Comparison of ENCODE assay signal across 13 cellular contexts in genomic region chr13:113881614-113882265, GRCh38. TPM values are rescaled to one million over a fixed set of nuclear protein-coding genes. Genes with fewer than 3 reads are reported as not detected.
A peak's percentile ranks its signal among the peaks of the same experiment; 100 is the strongest.
DNase-seq lines count a peak whose midpoint lies in the region; ATAC-seq lines count a peak whose summit lies in the region.
"Had no signal": no experiment of that assay in that cellular context is flagged by ENCODE, and none has a peak within 500 bp of the region (broad histone marks: within the 10 kb centered on the region; RNA-seq: fewer than 3 reads in every experiment).

No MANE protein-coding gene starts in this region.

- ATAC-seq in HG03432 (IDR thresholded peaks at IDR 0.05; ENCODE audit: unreplicated experiment) (peak; percentile 35), GM21825 (IDR thresholded peaks at IDR 0.05; ENCODE audit: unreplicated experiment) (no peak)
- ATAC-seq in stimulated activated effector memory CD8-positive, alpha-beta T cell treated with anti-CD3 and anti-CD28 coated beads, Interleukin-12 subunit alpha, Interleukin-12 subunit beta, amount 100 ng/mL, for 72 hours = no peak
- ATAC-seq: K562 had no signal

- peaks cover 12% of the 10 kb centered on the region for H3K36me3 Mint-ChIP-seq in stimulated activated effector memory CD8-positive, alpha-beta T cell treated with anti-CD3 and anti-CD28 coated beads, Interleukin-12 subunit alpha, Interleukin-12 subunit beta, amount 100 ng/mL, for 72 hours

- peak overlapping the region; percentile 52 for H3K27ac Mint-ChIP-seq in stimulated activated effector memory CD8-positive, alpha-beta T cell treated with anti-CD3 and anti-CD28 coated beads, Interleukin-12 subunit alpha, Interleukin-12 subunit beta, amount 100 ng/mL, for 72 hours
- H3K27ac Mint-ChIP-seq: dendritic cell treated with granulocyte-macrophage colony-stimulating factor and Interleukin-4, amounts not matched to agents 40 ng/mL and 50 ng/mL, for 4 days had no signal

- no peak overlapping the region for H3K4me3 Mint-ChIP-seq in stimulated activated effector memory CD8-positive, alpha-beta T cell treated with anti-CD3 and anti-CD28 coated beads, Interleukin-12 subunit alpha, Interleukin-12 subunit beta, amount 100 ng/mL, for 72 hours
- H3K4me3 Mint-ChIP-seq: activated T-cell treated with anti-CD3 and anti-CD28 coated beads, Interleukin-2, amount 50 U/mL, for 4 hours; dendritic cell treated with granulocyte-macrophage colony-stimulating factor and Interleukin-4, amounts not matched to agents 40 ng/mL and 50 ng/mL, for 4 days had no signal

- peaks cover 21% of the 10 kb centered on the region for H3K4me1 Mint-ChIP-seq in stimulated activated effector memory CD8-positive, alpha-beta T cell treated with anti-CD3 and anti-CD28 coated beads, Interleukin-12 subunit alpha, Interleukin-12 subunit beta, amount 100 ng/mL, for 72 hours

- DNase-seq in amniotic epithelial cell (ENCODE audit: low read depth) = peak; percentile 45
- peak; percentile 41 for DNase-seq in islet precursor cell
- peak in 1 of 2 donors; percentile 38 for DNase-seq in stimulated activated effector memory CD8-positive, alpha-beta T cell treated with anti-CD3 and anti-CD28 coated beads, Interleukin-12 subunit alpha, Interleukin-12 subunit beta, amount 100 ng/mL, for 72 hours (ENCODE audit: low spot score in 2 of 2)
- no peak for DNase-seq in NCI-H1092 (lab: John Stamatoyannopoulos, UW)
- DNase-seq in NCI-H1694 (lab: John Stamatoyannopoulos, UW) = no peak
- DNase-seq in G401 (ENCODE audit: low spot score) = no peak
- DNase-seq: activated T-cell treated with anti-CD3 and anti-CD28 coated beads, Interleukin-2, amount 50 U/mL, for 4 hours; NCI-H526 treated with DMSO at 0.1 percent for 48 hours; T-helper 1 cell had no signal

- no peaks in the 10 kb centered on the region for H3K9me3 Mint-ChIP-seq in stimulated activated effector memory CD8-positive, alpha-beta T cell treated with anti-CD3 and anti-CD28 coated beads, Interleukin-12 subunit alpha, Interleukin-12 subunit beta, amount 100 ng/mL, for 72 hours
- H3K9me3 Mint-ChIP-seq: activated T-cell treated with anti-CD3 and anti-CD28 coated beads, Interleukin-2, amount 50 U/mL, for 4 hours; dendritic cell treated with granulocyte-macrophage colony-stimulating factor and Interleukin-4, amounts not matched to agents 40 ng/mL and 50 ng/mL, for 4 days had no signal

- in situ Hi-C loops in G401 (cut with HindIII; ENCODE audit: low sequenced_read_pairs) = no loop called here

RNA-seq across cellular contexts. Expression of gene GAS6, which starts 17.9 kb away (rescaled TPM):
- total RNA-seq in G401 (2014; rRNA removed; shearing (Covaris generic)) = 16.0 and 16.2 TPM in 2 replicates

Comparison
In these comparisons a context has a peak if more than half of its experiments do, and no peak if none do; other contexts are left out.
1. DNase-seq: peak in amniotic epithelial cell (single experiment) and islet precursor cell (single experiment); none in NCI-H1092 (single experiment), NCI-H1694 (single experiment) and G401 (single experiment).